ENCODE assay signal across 12 cellular contexts in the genomic region with DNA sequence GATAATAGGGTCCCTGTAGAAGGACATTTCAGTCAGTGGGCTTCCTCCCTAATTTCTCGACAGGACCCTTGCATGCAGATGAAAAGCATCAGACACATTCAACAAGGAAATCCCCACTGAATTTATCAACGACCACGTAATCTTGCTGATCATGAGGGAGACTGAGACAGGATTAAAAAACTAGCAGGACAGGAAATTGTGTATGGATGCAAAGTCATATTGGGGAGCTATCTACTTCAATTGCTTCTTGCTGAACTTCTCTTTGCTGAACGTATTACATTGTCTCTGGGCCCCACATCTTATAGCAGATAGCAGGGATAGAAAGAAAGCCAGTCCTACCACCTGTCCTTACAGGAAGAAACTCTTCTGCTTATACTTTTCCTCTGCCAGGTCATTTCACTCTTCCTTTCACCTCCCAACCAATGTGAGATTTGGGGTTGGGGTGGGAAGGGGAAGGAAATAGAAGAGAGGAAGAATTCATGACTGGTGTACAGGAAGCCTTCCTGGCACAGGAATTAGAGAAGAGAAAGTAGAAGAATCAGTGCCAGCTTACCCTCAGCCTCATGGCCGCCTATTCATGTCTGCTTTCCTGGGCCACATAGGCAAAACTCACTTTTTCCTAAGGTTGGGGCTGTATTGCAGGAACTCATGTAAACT.
DNase-seq lines count a peak whose midpoint lies in the region; ATAC-seq and TF ChIP-seq lines count a peak whose summit lies in the region.
"Had no signal": no experiment of that assay in that cellular context is flagged by ENCODE, and none has a peak within 500 bp of the region (broad histone marks: within the 10 kb centered on the region; RNA-seq: fewer than 3 reads in every experiment).

No MANE protein-coding gene starts in this region.

- ATAC-seq in memory B cell (ENCODE audit: low read depth), result no peak
- no peak for ATAC-seq in GM19463 (IDR thresholded peaks at IDR 0.05; ENCODE audit: unreplicated experiment)
- ATAC-seq: naive thymus-derived CD8-positive, alpha-beta T cell had no signal

- peak overlapping the region; percentile 79 for H3K27ac Mint-ChIP-seq in HFFc6
- H3K27ac Mint-ChIP-seq in chondrocyte (ENCODE audit: unreplicated experiment), result peak overlapping the region; percentile 95
- peak overlapping the region; percentile 62 for H3K27ac Mint-ChIP-seq in memory B cell
- H3K27ac Mint-ChIP-seq: activated naive CD8-positive, alpha-beta T cell; naive thymus-derived CD8-positive, alpha-beta T cell had no signal

- H3K4me3 Mint-ChIP-seq in HFFc6 (no peak overlapping the region), chondrocyte (ENCODE audit: unreplicated experiment) (no peak overlapping the region), memory B cell (no peak overlapping the region)
- H3K4me3 Mint-ChIP-seq: activated naive CD8-positive, alpha-beta T cell; naive thymus-derived CD8-positive, alpha-beta T cell had no signal

- no peaks in the 10 kb centered on the region for H3K27me3 Mint-ChIP-seq in HFFc6 (ENCODE audit: insufficient read depth)
- H3K27me3 Mint-ChIP-seq in chondrocyte (ENCODE audit: low read depth), result no peaks in the 10 kb centered on the region
- no peaks in the 10 kb centered on the region for H3K27me3 Mint-ChIP-seq in memory B cell
- H3K27me3 Mint-ChIP-seq: activated naive CD8-positive, alpha-beta T cell; naive thymus-derived CD8-positive, alpha-beta T cell had no signal

- peaks cover 48% of the 10 kb centered on the region for H3K4me1 Mint-ChIP-seq in HFFc6 (ENCODE audit: low read depth)
- peaks cover 44% of the 10 kb centered on the region for H3K4me1 Mint-ChIP-seq in chondrocyte (ENCODE audit: low read depth)
- peaks cover 7% of the 10 kb centered on the region for H3K4me1 Mint-ChIP-seq in memory B cell

- DNase-seq in HFFc6 (no peak), chondrocyte (ENCODE audit: low spot score) (no peak), memory B cell (ENCODE audit: low spot score in 2 of 2) (no peak), substantia nigra (lab: John Stamatoyannopoulos, UW) (peak in 1 of 49 donors; percentile 19), T-helper 9 cell (no peak), NCI-H1417 treated with DMSO at 0.1 percent for 48 hours (lab: John Stamatoyannopoulos, UW) (no peak), HuH-7.5 (ENCODE audit: low spot score) (no peak)
- DNase-seq: activated CD4-positive, CD25-positive, alpha-beta regulatory T cell treated with anti-CD3 and anti-CD28 coated beads, Interleukin-2, amount 50 U/mL, for 72 hours; naive thymus-derived CD8-positive, alpha-beta T cell; NCI-H1694 treated with DMSO at 0.1 percent for 48 hours had no signal

- TF ChIP-seq CTCF in HFFc6 (IDR thresholded peaks at IDR 0.05) (no peak), chondrocyte (IDR thresholded peaks at IDR 0.05) (no peak)

- H3K27ac ChIP-seq in substantia nigra (ENCODE audit: low read depth, low read length, poor library complexity, severe bottlenecking), result peak overlapping the region; percentile 35

- peaks cover 3% of the 10 kb centered on the region for H3K36me3 Mint-ChIP-seq in HFFc6 (ENCODE audit: low read depth)
- H3K36me3 Mint-ChIP-seq in chondrocyte (ENCODE audit: low read depth), result peaks cover 7% of the 10 kb centered on the region
- H3K36me3 Mint-ChIP-seq in memory B cell, result peaks cover 6% of the 10 kb centered on the region

- peaks cover 2% of the 10 kb centered on the region for H3K9me3 Mint-ChIP-seq in HFFc6
- H3K9me3 Mint-ChIP-seq in chondrocyte (ENCODE audit: low read depth), result peaks cover 11% of the 10 kb centered on the region
- H3K9me3 Mint-ChIP-seq in memory B cell, result peaks cover 5% of the 10 kb centered on the region
